ENCODE assay signal across 13 cellular contexts in the genomic region with DNA sequence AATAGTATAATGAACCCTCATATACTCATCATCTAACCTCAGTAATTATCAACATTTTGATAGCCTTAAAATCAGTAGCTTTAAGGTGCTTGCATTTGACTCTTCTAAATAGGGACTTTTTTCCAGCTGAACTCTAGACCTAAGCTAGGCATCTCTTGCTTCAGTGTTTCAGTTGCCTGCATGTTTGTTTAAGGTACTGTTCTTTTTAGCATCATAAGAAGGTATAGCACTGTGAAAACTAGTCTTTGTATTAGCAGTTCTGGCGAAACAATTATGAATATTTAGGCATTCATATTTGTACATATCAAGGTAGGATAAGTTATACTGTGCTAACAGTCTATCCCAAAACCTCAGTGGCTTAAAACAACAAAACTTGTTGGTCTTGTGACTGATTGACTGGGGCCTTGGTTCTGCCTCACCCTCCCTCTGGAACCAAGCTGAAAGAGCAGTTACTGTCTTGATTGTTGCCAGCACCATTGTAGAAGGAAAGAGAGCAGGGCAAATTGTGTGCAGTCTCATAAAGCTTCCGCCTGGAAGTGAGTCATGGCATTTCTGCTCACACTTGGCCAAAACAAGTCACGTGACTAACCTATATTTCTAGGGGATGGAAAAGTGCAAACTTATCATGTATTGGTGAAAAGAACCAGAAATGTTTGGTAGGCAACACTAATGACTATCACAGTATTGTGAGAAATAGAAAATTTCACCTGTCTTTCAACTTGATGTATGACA. TPM values are rescaled to one million over a fixed set of nuclear protein-coding genes. Genes with fewer than 3 reads are reported as not detected.
DNase-seq lines count a peak whose midpoint lies in the region; ATAC-seq and TF ChIP-seq lines count a peak whose summit lies in the region.
"Had no signal": no experiment of that assay in that cellular context is flagged by ENCODE, and none has a peak within 500 bp of the region (broad histone marks: within the 10 kb centered on the region; RNA-seq: fewer than 3 reads in every experiment).

No MANE protein-coding gene starts in this region.

- no peak overlapping the region for H3K4me3 ChIP-seq in mammary epithelial cell (replicated peaks in 1 of 3; ENCODE audit: insufficient read depth in 1 of 3, low read depth in 2 of 3, low read length in 3 of 3)

- dilution Hi-C loops in mammary epithelial cell (cut with HindIII; ENCODE audit: low sequenced_read_pairs), result loop anchor here (5.0 to 25.0 kb wide), 2 partner anchors 34 to 369 kb away; a partner anchor contains a TSS

- BruUV-seq in mammary epithelial cell (replicated peaks; lab: Mats Ljungman, UMichigan), result no TSS peak

- no peak overlapping the region for H3K9ac ChIP-seq in mammary epithelial cell (ENCODE audit: insufficient read depth, low read length)

- H2AFZ ChIP-seq in mammary epithelial cell (ENCODE audit: low read depth, low read length), result no peak overlapping the region

- intact Hi-C loops in mammary epithelial cell (cut with micrococcal nuclease), result loop anchor here (1.0 kb wide), 1 partner anchor 31 kb away; no protein-coding TSS in a partner anchor
- intact Hi-C loops in left colon (cut with DNase I, micrococcal nuclease), result no loop called here

- H4K20me1 ChIP-seq in mammary epithelial cell (ENCODE audit: insufficient read depth, low read length), result no peaks in the 10 kb centered on the region

- peak; percentile 66 for ATAC-seq in left colon
- ATAC-seq: right cardiac atrium; stimulated activated naive B cell treated with anti-CD40 and anti-IgM and Interleukin-4, amounts not matched to agents 10 μg/mL and 1 μg/mL and 100 μg/mL, for 72 hours had no signal

- peaks cover 6% of the 10 kb centered on the region for H3K4me1 ChIP-seq in mammary epithelial cell (ENCODE audit: insufficient read depth, low read length)

- peak overlapping the region; percentile 11 for H3K4me2 ChIP-seq in mammary epithelial cell (ENCODE audit: insufficient read depth, low read depth, low read length)

- peaks cover 90% of the 10 kb centered on the region for H3K79me2 ChIP-seq in mammary epithelial cell (ENCODE audit: insufficient read depth, low read length)

- H3K27me3 ChIP-seq in mammary epithelial cell (ENCODE audit: insufficient read depth, low read length), result no peaks in the 10 kb centered on the region

- H3K9me3 ChIP-seq in mammary epithelial cell (replicated peaks; ENCODE audit: insufficient read depth, low read length), result no peaks in the 10 kb centered on the region

- no peak overlapping the region for H3K27ac ChIP-seq in mammary epithelial cell (ENCODE audit: insufficient read depth, low read depth, low read length)

- TF ChIP-seq CTCF in mammary epithelial cell (conservative IDR thresholded peaks at IDR 0.05 in 1 of 2, IDR thresholded peaks at IDR 0.05 in 1 of 2; ENCODE audit: extremely low read depth in 1 of 2, insufficient read depth in 1 of 2, low read depth in 1 of 2, low read length in 2 of 2), result no peak

- no peaks in the 10 kb centered on the region for H3K36me3 ChIP-seq in mammary epithelial cell (ENCODE audit: insufficient read depth, low read length)

- CTCF ChIA-PET in mammary epithelial cell (lab: Charles Lee; ENCODE audit: low non-redundant PET), result no interaction called here

- in situ Hi-C loops in KBM-7 (cut with MboI; ENCODE audit: low pct_unique_long_range_greater_than_20kb, low sequenced_read_pairs) (no loop called here), mammary epithelial cell (cut with MboI; ENCODE audit: low sequenced_read_pairs in 2 of 2) (no loop called here)

- WGBS in mammary epithelial cell (ENCODE audit: low coverage, missing lambda C conversion rate), result 53% methylated on average over 3 of the region's 3 CpGs

- DNase-seq in ELR (ENCODE audit: low read depth) (peak; percentile 59), KBM-7 (peak; percentile 25), mammary epithelial cell (peak; percentile 32), left colon (no peak), hepatic stellate cell (ENCODE audit: low spot score) (no peak), H4 (ENCODE audit: low spot score) (no peak), NCI-H1436 (lab: John Stamatoyannopoulos, UW) (no peak)
- DNase-seq: endodermal cell; hippocampal formation; NCI-H1417 treated with DMSO at 0.1 percent for 48 hours; right cardiac atrium; stimulated activated CD4-positive, alpha-beta T cell treated with anti-CD3 and anti-CD28 coated beads, Interleukin-4, amount 100 ng/mL, for 24 hours; stimulated activated naive B cell treated with anti-CD40 and anti-IgM and Interleukin-4, amounts not matched to agents 10 μg/mL and 1 μg/mL and 100 μg/mL, for 72 hours had no signal

RNA-seq across cellular contexts. Expression of a gene that starts 24.3 kb away (rescaled TPM):
- total RNA-seq in mammary epithelial cell, result 10 to 100 TPM; 51.5 to 61.2 TPM
- 52.5 TPM for polyA plus RNA-seq in mammary epithelial cell
- 77.7 TPM for polyA minus RNA-seq in mammary epithelial cell
- 100 to 1,000 TPM; 121 to 143 TPM for total RNA-seq in left colon
- total RNA-seq in H4 (2014; rRNA removed; shearing (Covaris generic)), result 70.6 and 85.4 TPM in 2 replicates

Comparison
In these comparisons a context has a peak if more than half of its experiments do, and no peak if none do; other contexts are left out.
1. DNase-seq: peak in ELR (single experiment), KBM-7 (single experiment) and mammary epithelial cell (single experiment); none in left colon (0 of 2), hepatic stellate cell (single experiment), H4 (single experiment) and NCI-H1436 (single experiment).